In the genomic region with DNA sequence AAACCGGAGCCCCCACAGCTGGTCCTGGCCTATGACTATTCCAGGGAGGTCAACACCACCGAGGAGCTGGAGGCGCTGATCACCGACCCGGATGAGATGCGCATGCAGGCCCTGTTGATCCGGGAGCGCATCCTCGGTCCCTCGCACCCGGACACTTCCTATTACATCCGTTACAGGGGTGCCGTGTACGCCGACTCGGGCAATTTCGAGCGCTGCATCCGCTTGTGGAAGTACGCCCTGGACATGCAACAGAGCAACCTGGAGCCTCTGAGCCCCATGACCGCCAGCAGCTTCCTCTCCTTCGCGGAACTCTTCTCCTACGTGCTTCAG, we compare ENCODE assay signal across 8 cellular contexts. TPM values are rescaled to one million over a fixed set of nuclear protein-coding genes. Genes with fewer than 3 reads are reported as not detected.
DNase-seq lines count a peak whose midpoint lies in the region; ATAC-seq, FAIRE-seq and TF ChIP-seq lines count a peak whose summit lies in the region.
"Not testable (repeated sequence)": the region's sequence is repeated elsewhere in the genome, so short reads cannot be mapped to it uniquely, and the experiment has no call there.

No MANE protein-coding gene starts in this region.

- H2AFZ ChIP-seq in astrocyte (ENCODE audit: low read depth, low read length) = not testable (repeated sequence)

- intact Hi-C loops in esophagus squamous epithelium (cut with DNase I) = loop anchor here (5.0 kb wide), 1 partner anchor 61 kb away; no protein-coding TSS in a partner anchor
- intact Hi-C loops in lower leg skin (cut with DNase I; ENCODE audit: low total_unique reads); pancreas (cut with DNase I): not testable (repeated sequence)

- H3K27me3 Mint-ChIP-seq in CD8-positive, alpha-beta memory T cell; WTC11 (ENCODE audit: low read depth); astrocyte (ENCODE audit: low read depth, unreplicated experiment); type B pancreatic cell: not testable (repeated sequence)

- peak overlapping the region; percentile 91 for H3K4me2 ChIP-seq in astrocyte (ENCODE audit: low read length)

- not testable (repeated sequence) for H3K27ac ChIP-seq in CD8-positive, alpha-beta memory T cell (ENCODE audit: low read depth, low read length); astrocyte (ENCODE audit: low read depth, low read length)
- peak overlapping the region in 3 of 4 donors; percentile 95 to 99 (median 98) for H3K27ac ChIP-seq in esophagus squamous epithelium
- peak overlapping the region in 1 of 4 donors; percentile 80 for H3K27ac ChIP-seq in pancreas

- H3K9ac ChIP-seq in astrocyte (ENCODE audit: low read length) = peak overlapping the region; percentile 96

- DNase-seq in CD8-positive, alpha-beta memory T cell; LNCaP clone FGC (ENCODE audit: low read depth); WTC11 (ENCODE audit: low spot score); astrocyte (ENCODE audit: low read depth); esophagus squamous epithelium (lab: John Stamatoyannopoulos, UW); lower leg skin (ENCODE audit: low spot score in 2 of 2); type B pancreatic cell (ENCODE audit: extremely low spot score, unreplicated experiment): not testable (repeated sequence)
- DNase-seq in pancreas = peak in 3 of 6 donors; percentile 48 to 85 (median 57)

- CTCF ChIA-PET in CD8-positive, alpha-beta memory T cell (lab: Charles Lee) = interaction anchor here (1.1 kb wide), 1 partner anchor 16 kb away, joined by 3 read pairs; no protein-coding TSS in a partner anchor
- CTCF ChIA-PET in WTC11 (lab: Charles Lee) = interaction anchor here (1.0 to 3.2 kb wide), 2 partner anchors 12 to 17 kb away, joined by 3 to 19 read pairs; no protein-coding TSS in a partner anchor

- peaks cover 39% of the 10 kb centered on the region for H4K20me1 ChIP-seq in astrocyte (ENCODE audit: insufficient read depth, low read length)

- 49 to 83% methylated on average over 5 to 6 of the region's 24 CpGs for WGBS in esophagus squamous epithelium, 2 donors
- WGBS in lower leg skin, 2 donors = 81 to 86% methylated on average over 19 to 24 of the region's 24 CpGs
- 73% methylated on average over 23 to 24 of the region's 24 CpGs for WGBS in pancreas, 2 donors

- POLR2A ChIA-PET in CD8-positive, alpha-beta memory T cell (lab: Charles Lee) = interaction anchor here (3.1 kb wide), 1 partner anchor 69 kb away, joined by 24 read pairs; the partner anchor contains the start of gene DPP9
- POLR2A ChIA-PET in WTC11 (lab: Charles Lee) = not testable (repeated sequence)

- H3K36me3 Mint-ChIP-seq in CD8-positive, alpha-beta memory T cell = peaks cover 0 to 54% (median 5%) of the 10 kb centered on the region in 3 donors
- H3K36me3 Mint-ChIP-seq in WTC11 = peaks cover 17% of the 10 kb centered on the region
- H3K36me3 Mint-ChIP-seq in astrocyte (ENCODE audit: low read depth, unreplicated experiment); type B pancreatic cell: not testable (repeated sequence)

- peak overlapping the region; percentile 60 to 85 (median 77) for H3K4me3 Mint-ChIP-seq in CD8-positive, alpha-beta memory T cell
- H3K4me3 Mint-ChIP-seq in WTC11 (peak overlapping the region; percentile 80), astrocyte (ENCODE audit: unreplicated experiment) (peak overlapping the region; percentile 80), type B pancreatic cell (peak overlapping the region; percentile 90)

- FAIRE-seq in astrocyte (lab: Jason Lieb, UNC); pancreas (lab: Jason Lieb, UNC): not testable (repeated sequence)

- H3K79me2 ChIP-seq in astrocyte (ENCODE audit: insufficient read depth, low read length) = peaks cover 54% of the 10 kb centered on the region

- TF ChIP-seq CTCF in LNCaP clone FGC (IDR thresholded peaks at IDR 0.05; ENCODE audit: control insufficient read depth, extremely low read depth, insufficient read depth); WTC11 (IDR thresholded peaks at IDR 0.05); astrocyte (IDR thresholded peaks at IDR 0.05; ENCODE audit: insufficient read depth, low read depth, low read length); esophagus squamous epithelium (IDR thresholded peaks at IDR 0.05); lower leg skin (IDR thresholded peaks at IDR 0.05); pancreas (IDR thresholded peaks at IDR 0.05); type B pancreatic cell (conservative IDR thresholded peaks at IDR 0.05): not testable (repeated sequence)

- not testable (repeated sequence) for H3K27me3 ChIP-seq in CD8-positive, alpha-beta memory T cell (ENCODE audit: insufficient read depth, low read length, poor library complexity, severe bottlenecking); astrocyte (ENCODE audit: insufficient read depth, low read length); esophagus squamous epithelium; pancreas

- H3K4me3 ChIP-seq in CD8-positive, alpha-beta memory T cell (ENCODE audit: low read length) = not testable (repeated sequence)
- peak overlapping the region; percentile 63 for H3K4me3 ChIP-seq in LNCaP clone FGC (ENCODE audit: low read depth, low read length)
- H3K4me3 ChIP-seq in astrocyte (ENCODE audit: insufficient read depth, low read depth, low read length) = peak overlapping the region; percentile 82
- H3K4me3 ChIP-seq in esophagus squamous epithelium = peak overlapping the region; percentile 86 to 99 (median 91)
- H3K4me3 ChIP-seq in lower leg skin (ENCODE audit: low read depth, poor library complexity, severe bottlenecking) = peak overlapping the region; percentile 79
- H3K4me3 ChIP-seq in pancreas = peak overlapping the region in 3 of 4 donors; percentile 69 to 86 (median 86)

- not testable (repeated sequence) for H3K9me3 ChIP-seq in CD8-positive, alpha-beta memory T cell (ENCODE audit: low read length); astrocyte (ENCODE audit: insufficient read depth, low read depth, low read length); esophagus squamous epithelium; pancreas

- H3K4me1 ChIP-seq in CD8-positive, alpha-beta memory T cell (ENCODE audit: insufficient read depth, low read length) = peaks cover 28% of the 10 kb centered on the region
- peaks cover 17% of the 10 kb centered on the region for H3K4me1 ChIP-seq in astrocyte (ENCODE audit: insufficient read depth, low read length)
- peaks cover 28 to 55% (median 40%) of the 10 kb centered on the region in 3 donors for H3K4me1 ChIP-seq in esophagus squamous epithelium
- peaks cover 16 to 30% (median 21%) of the 10 kb centered on the region in 3 donors for H3K4me1 ChIP-seq in pancreas

- TF ChIP-seq POLR2A in esophagus squamous epithelium (IDR thresholded peaks at IDR 0.05); lower leg skin (IDR thresholded peaks at IDR 0.05): not testable (repeated sequence)

- ATAC-seq in WTC11, pancreas: not testable (repeated sequence)

- peak overlapping the region in 6 of 8 donors; percentile 26 to 85 (median 64) for H3K27ac Mint-ChIP-seq in CD8-positive, alpha-beta memory T cell
- not testable (repeated sequence) for H3K27ac Mint-ChIP-seq in WTC11; astrocyte (ENCODE audit: unreplicated experiment); type B pancreatic cell

- H3K36me3 ChIP-seq in CD8-positive, alpha-beta memory T cell (ENCODE audit: insufficient read depth, low read length) = not testable (repeated sequence)
- H3K36me3 ChIP-seq in astrocyte (ENCODE audit: insufficient read depth, low read length) (peaks cover 16% of the 10 kb centered on the region), esophagus squamous epithelium (peaks cover 8 to 55% (median 11%) of the 10 kb centered on the region in 3 donors), pancreas (peaks cover 0 to 15% (median 12%) of the 10 kb centered on the region in 3 donors)

- not testable (repeated sequence) for H3K9me3 Mint-ChIP-seq in CD8-positive, alpha-beta memory T cell; WTC11; astrocyte (ENCODE audit: unreplicated experiment); type B pancreatic cell

- peaks cover 28 to 45% (median 41%) of the 10 kb centered on the region in 3 donors for H3K4me1 Mint-ChIP-seq in CD8-positive, alpha-beta memory T cell
- peaks cover 14% of the 10 kb centered on the region for H3K4me1 Mint-ChIP-seq in WTC11
- not testable (repeated sequence) for H3K4me1 Mint-ChIP-seq in astrocyte (ENCODE audit: low read depth, unreplicated experiment); type B pancreatic cell (ENCODE audit: unreplicated experiment)

RNA-seq across cellular contexts. Expression of gene FEM1A, which starts 1.3 kb away (rescaled TPM):
- total RNA-seq in CD8-positive, alpha-beta memory T cell = 10 to 100 TPM; 25.5 to 26.0 TPM
- 4.3 TPM for polyA plus RNA-seq in CD8-positive, alpha-beta memory T cell
- total RNA-seq in WTC11 (2021) = 15.7 to 16.1 TPM (median 15.8 TPM) in 3 replicates
- total RNA-seq in astrocyte = 12.0 and 12.6 TPM in 2 replicates
- 10 to 100 TPM; 16.8 to 22.7 (median 18.4) TPM for total RNA-seq in esophagus squamous epithelium
- total RNA-seq in lower leg skin = 10 to 100 TPM; 46.4 to 55.3 (median 49.9) TPM
- 1 to 10 TPM; 5.4 to 9.2 (median 6.5) TPM for total RNA-seq in pancreas
- 1 to 10 TPM; 3.3 to 4.6 TPM for polyA plus RNA-seq in pancreas
- 13.3 and 13.7 TPM in 2 replicates for total RNA-seq in type B pancreatic cell (ENCODE audit: low replicate concordance)

RNA-seq across cellular contexts. Expression of gene TICAM1, which starts 38.7 kb away (rescaled TPM):
- total RNA-seq in CD8-positive, alpha-beta memory T cell = 10 to 100 TPM; 24.4 to 26.5 TPM
- 13.8 TPM for polyA plus RNA-seq in CD8-positive, alpha-beta memory T cell
- 0.61 to 1.4 TPM (median 1.2 TPM) in 3 replicates for total RNA-seq in WTC11 (2021)
- 10.0 TPM in 2 replicates for total RNA-seq in astrocyte
- total RNA-seq in esophagus squamous epithelium = 10 to 100 TPM in 3 of 4 donors, 1 to 10 TPM in 1; 9.6 to 28.7 (median 16.8) TPM
- total RNA-seq in lower leg skin = 10 to 100 TPM in 3 of 4 donors, 1 to 10 TPM in 1; 8.0 to 34.4 (median 15.3) TPM
- 10 to 100 TPM in 1 of 6 donors, 1 to 10 TPM in 5; 4.9 to 14.1 (median 6.4) TPM for total RNA-seq in pancreas
- 10 to 100 TPM; 10.7 to 13.9 TPM for polyA plus RNA-seq in pancreas
- 8.3 and 20.5 TPM in 2 replicates for total RNA-seq in type B pancreatic cell (ENCODE audit: low replicate concordance)
